8 cellular contexts compared by ENCODE assay signal in genomic region chr19:17553256-17553655, GRCh38. TPM values are rescaled to one million over a fixed set of nuclear protein-coding genes. Genes with fewer than 3 reads are reported as not detected.
DNase-seq lines count a peak whose midpoint lies in the region; ATAC-seq and TF ChIP-seq lines count a peak whose summit lies in the region.

No MANE protein-coding gene starts in this region.

- peak overlapping the region; percentile 50 to 93 (median 87); a peak in 21 of 22 replicates for H3K27ac ChIP-seq in BLaER1 treated with 17β-estradiol and CSF1 and Interleukin-3, amounts not matched to agents 10 nM and 100 nM
- H3K27ac ChIP-seq in lung (ENCODE audit: low read depth in 1 of 2, low read length in 1 of 2), result peak overlapping the region in 1 of 2 donors; percentile 47

- WGBS in lung, 2 donors, result 32 to 33% methylated on average over 7 of the region's 7 CpGs

- H4K20me1 ChIP-seq in BLaER1 treated with 17β-estradiol and CSF1 and Interleukin-3, amounts not matched to agents 10 nM and 100 nM, result peaks cover 0 to 22% (median 12%) of the 10 kb centered on the region in 11 experiments; a peak in 11 of 22 replicates

- H3K4me3 ChIP-seq in BLaER1 treated with 17β-estradiol and CSF1 and Interleukin-3, amounts not matched to agents 10 nM and 100 nM, result peak overlapping the region in 9 of 10 experiments; percentile 2 to 39 (median 25); a peak in 13 of 20 replicates
- no peak overlapping the region for H3K4me3 ChIP-seq in lung

- H3K4me1 ChIP-seq in BLaER1 treated with 17β-estradiol and CSF1 and Interleukin-3, amounts not matched to agents 10 nM and 100 nM, result peaks cover 63 to 88% (median 71%) of the 10 kb centered on the region in 10 experiments
- peaks cover 0 to 2% of the 10 kb centered on the region in 2 donors for H3K4me1 ChIP-seq in lung (ENCODE audit: control insufficient read depth in 2 of 2, insufficient read depth in 2 of 2, low read length in 2 of 2)

- peaks cover 11 to 37% (median 16%) of the 10 kb centered on the region in 11 experiments for H3K36me3 ChIP-seq in BLaER1 treated with 17β-estradiol and CSF1 and Interleukin-3, amounts not matched to agents 10 nM and 100 nM
- H3K36me3 ChIP-seq in lung (ENCODE audit: control insufficient read depth in 2 of 2, insufficient read depth in 2 of 2, low read length in 2 of 2), result no peaks in the 10 kb centered on the region

- no peak for TF ChIP-seq CTCF in lung (IDR thresholded peaks at IDR 0.05; ENCODE audit: control extremely low read depth, extremely low read depth)

- H3K9ac ChIP-seq in BLaER1 treated with 17β-estradiol and CSF1 and Interleukin-3, amounts not matched to agents 10 nM and 100 nM, result peak overlapping the region; percentile 42 to 96 (median 72); a peak in 21 of 22 replicates

- H3K9me3 ChIP-seq in BLaER1 treated with 17β-estradiol and CSF1 and Interleukin-3, amounts not matched to agents 10 nM and 100 nM (replicated peaks in 1 of 11), result peaks cover 0 to 5% (median 0%) of the 10 kb centered on the region in 11 experiments; a peak in 1 of 22 replicates
- H3K9me3 ChIP-seq in lung (ENCODE audit: control insufficient read depth in 2 of 2, insufficient read depth in 1 of 2, low read length in 1 of 2), result no peaks in the 10 kb centered on the region

- H3K27me3 ChIP-seq in BLaER1 treated with 17β-estradiol and CSF1 and Interleukin-3, amounts not matched to agents 10 nM and 100 nM, result no peaks in the 10 kb centered on the region
- no peaks in the 10 kb centered on the region for H3K27me3 ChIP-seq in lung (ENCODE audit: control insufficient read depth, insufficient read depth)

- ATAC-seq in lung (ENCODE audit: insufficient read depth, low FRiP score), result no peak
- ATAC-seq in HG03469 (IDR thresholded peaks at IDR 0.05; ENCODE audit: unreplicated experiment), result no peak

- peak overlapping the region; percentile 64 to 93 (median 81) for H3K4me2 ChIP-seq in BLaER1 treated with 17β-estradiol and CSF1 and Interleukin-3, amounts not matched to agents 10 nM and 100 nM

- DNase-seq in NCI-H1436 (lab: John Stamatoyannopoulos, UW) (peak; percentile 60), brain pericyte (ENCODE audit: low read depth, low spot score) (peak; percentile 52), lung (ENCODE audit: low spot score) (peak; percentile 51), NK-92 (lab: John Stamatoyannopoulos, UW; ENCODE audit: unreplicated experiment) (no peak), NCI-H1048 (lab: John Stamatoyannopoulos, UW) (no peak)
- DNase-seq in activated CD4-positive, CD25-positive, alpha-beta regulatory T cell (lab: John Stamatoyannopoulos, UW), result no peak

RNA-seq across cellular contexts. Expression of gene COLGALT1, which starts 2.2 kb away (rescaled TPM):
- total RNA-seq in lung, result 100 to 1,000 TPM in 1 of 2 donors, 10 to 100 TPM in 1; 39.9 to 129 TPM
- polyA plus RNA-seq in lung, result 100 to 1,000 TPM in 1 of 2 donors, 10 to 100 TPM in 1; 63.3 to 107 TPM

RNA-seq across cellular contexts. Expression of gene PGLS, which starts 41.8 kb away (rescaled TPM):
- 100 to 1,000 TPM in 1 of 2 donors, 10 to 100 TPM in 1; 63.2 to 109 TPM for total RNA-seq in lung
- polyA plus RNA-seq in lung, result 100 to 1,000 TPM; 107 to 122 TPM

Comparison
In these comparisons a context has a peak if more than half of its experiments do, and no peak if none do; other contexts are left out.
1. DNase-seq: peak in NCI-H1436 (single experiment), brain pericyte (single experiment) and lung (single experiment); none in NK-92 (single experiment), NCI-H1048 (single experiment) and activated CD4-positive, CD25-positive, alpha-beta regulatory T cell (0 of 4).